In the genomic region with DNA sequence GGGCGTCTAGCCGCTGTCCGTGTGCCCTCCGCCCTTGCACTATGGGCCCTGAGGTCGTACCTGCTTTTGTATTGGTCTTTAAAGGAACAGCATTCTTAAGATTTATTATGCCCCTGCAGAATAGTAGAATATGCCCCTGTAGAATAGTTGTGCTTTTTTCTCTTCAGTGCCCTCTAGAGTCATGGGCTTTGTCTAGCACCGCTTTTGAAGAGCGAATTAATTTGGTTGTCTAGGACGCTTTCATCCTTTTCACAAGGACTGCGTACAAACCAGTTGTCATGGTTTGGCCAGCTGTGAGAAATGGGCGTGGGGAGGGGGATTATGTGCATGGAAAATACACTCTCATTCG, we compare ENCODE assay signal across 8 cellular contexts. TPM values are rescaled to one million over a fixed set of nuclear protein-coding genes. Genes with fewer than 3 reads are reported as not detected.
DNase-seq lines count a peak whose midpoint lies in the region; ATAC-seq, FAIRE-seq and TF ChIP-seq lines count a peak whose summit lies in the region.

No MANE protein-coding gene starts in this region.

- peak overlapping the region; percentile 81 for H3K4me2 ChIP-seq in HepG2 (ENCODE audit: low read depth, low read length)

- WGBS in HepG2 (ENCODE audit: low lambda C conversion rate): 2% methylated on average over 9 of the region's 11 CpGs

- H3K4me1 ChIP-seq in HepG2 (ENCODE audit: insufficient read depth, low read length) (peaks cover 37% of the 10 kb centered on the region), stomach smooth muscle (ENCODE audit: control insufficient read depth, insufficient read depth, low read length) (peaks cover 21% of the 10 kb centered on the region)

- ATAC-seq in HG02970 (IDR thresholded peaks at IDR 0.05; ENCODE audit: low FRiP score, unreplicated experiment) (peak; percentile 4), HepG2 (peak; percentile 49)

- POLR2A ChIA-PET in HepG2 (lab: Yijun Ruan, JAX): interaction anchor here (0.9 to 4.1 kb wide), 20 partner anchors 9 to 734 kb away, joined by 3 to 202 read pairs (median 5); partner anchors contain the start of genes CCDC47, DDX42, POLG2 and SMURF2

- peaks cover 45% of the 10 kb centered on the region for H4K20me1 ChIP-seq in HepG2 (ENCODE audit: insufficient read depth, low read length)

- no peak overlapping the region for H2AFZ ChIP-seq in HepG2 (ENCODE audit: low read length)

- H3K9me3 ChIP-seq in HepG2 (ENCODE audit: low read length) (no peaks in the 10 kb centered on the region), stomach smooth muscle (ENCODE audit: control insufficient read depth in 2 of 2, low read length in 2 of 2) (no peaks in the 10 kb centered on the region)

- in situ Hi-C loops in HepG2 (cut with HindIII; ENCODE audit: extremely low pct_ligation_motif_present, low pct_unique_long_range_greater_than_20kb): loop anchor here (10.0 kb wide), 1 partner anchor 663 kb away; the partner anchor contains the start of gene SMARCD2

- CTCF ChIA-PET in HepG2 (lab: Yijun Ruan, JAX; ENCODE audit: low intra/inter-chr PET ratio, low total read pairs): no interaction called here

- no peaks in the 10 kb centered on the region for H3K9me3 Mint-ChIP-seq in T-helper 2 cell treated with Interferon-gamma antibody and Interleukin-4, amounts not matched to agents 5 μg/mL and 100 μg/mL, for 36 hours
- H3K9me3 Mint-ChIP-seq in dendritic cell treated with granulocyte-macrophage colony-stimulating factor and Interleukin-4, amounts not matched to agents 40 ng/mL and 50 ng/mL, for 4 days: no peaks in the 10 kb centered on the region

- peaks cover 67% of the 10 kb centered on the region for H3K36me3 Mint-ChIP-seq in T-helper 2 cell treated with Interferon-gamma antibody and Interleukin-4, amounts not matched to agents 5 μg/mL and 100 μg/mL, for 36 hours (ENCODE audit: low read depth)
- H3K36me3 Mint-ChIP-seq in dendritic cell treated with granulocyte-macrophage colony-stimulating factor and Interleukin-4, amounts not matched to agents 40 ng/mL and 50 ng/mL, for 4 days (ENCODE audit: low read depth): peaks cover 85% of the 10 kb centered on the region

- H3K4me3 ChIP-seq in HepG2 (replicated peaks in 1 of 3; ENCODE audit: insufficient read depth in 1 of 3, low read depth in 2 of 3, low read length in 3 of 3) (peak overlapping the region; percentile 94 to 100 (median 99)), stomach smooth muscle (ENCODE audit: low read length in 2 of 2) (peak overlapping the region; percentile 98 to 100)

- H3K27ac Mint-ChIP-seq in T-helper 2 cell treated with Interferon-gamma antibody and Interleukin-4, amounts not matched to agents 5 μg/mL and 100 μg/mL, for 36 hours: peak overlapping the region; percentile 99
- peak overlapping the region; percentile 100 for H3K27ac Mint-ChIP-seq in dendritic cell treated with granulocyte-macrophage colony-stimulating factor and Interleukin-4, amounts not matched to agents 40 ng/mL and 50 ng/mL, for 4 days

- intact Hi-C loops in dendritic cell treated with granulocyte-macrophage colony-stimulating factor and Interleukin-4, amounts not matched to agents 40 ng/mL and 50 ng/mL, for 4 days (cut with micrococcal nuclease): no loop called here
- intact Hi-C loops in HepG2 (cut with micrococcal nuclease; ENCODE audit: unreplicated experiment): loop anchor here (5.0 kb wide), 1 partner anchor 155 kb away; the partner anchor contains the start of gene SMURF2

- DNase-seq in activated naive CD4-positive, alpha-beta T cell treated with Interleukin-2 at 50 U/mL for 16 hours: peak; percentile 27
- DNase-seq in activated naive CD4-positive, alpha-beta T cell (lab: John Stamatoyannopoulos, UW): no peak
- DNase-seq in NCI-H2029 treated with DMSO at 0.1 percent for 48 hours (lab: John Stamatoyannopoulos, UW): peak; percentile 24
- DNase-seq in T-helper 2 cell treated with Interferon-gamma antibody and Interleukin-4, amounts not matched to agents 5 μg/mL and 100 μg/mL, for 36 hours (ENCODE audit: low spot score): peak; percentile 44
- peak; percentile 76 for DNase-seq in HepG2 (ENCODE audit: low spot score)

- H3K27me3 ChIP-seq in HepG2 (ENCODE audit: control insufficient read depth in 1 of 2, insufficient read depth in 2 of 2, low read length in 2 of 2) (peaks cover 0 to 3% of the 10 kb centered on the region in 2 experiments; a peak in 1 of 5 replicates), stomach smooth muscle (ENCODE audit: control insufficient read depth in 1 of 2, insufficient read depth in 2 of 2, low read length in 2 of 2) (no peaks in the 10 kb centered on the region)

- FAIRE-seq in HepG2 (lab: Jason Lieb, UNC): peak; percentile 44

- H3K36me3 ChIP-seq in HepG2 (replicated peaks in 1 of 2; ENCODE audit: control insufficient read depth in 1 of 2, insufficient read depth in 2 of 2, low read length in 2 of 2): peaks cover 16 to 53% of the 10 kb centered on the region in 2 experiments
- peaks cover 28 to 43% of the 10 kb centered on the region in 2 donors for H3K36me3 ChIP-seq in stomach smooth muscle (ENCODE audit: control insufficient read depth in 2 of 2, insufficient read depth in 2 of 2, low read length in 2 of 2)

- peaks cover 8% of the 10 kb centered on the region for H3K27me3 Mint-ChIP-seq in T-helper 2 cell treated with Interferon-gamma antibody and Interleukin-4, amounts not matched to agents 5 μg/mL and 100 μg/mL, for 36 hours (ENCODE audit: low read depth)
- H3K27me3 Mint-ChIP-seq in dendritic cell treated with granulocyte-macrophage colony-stimulating factor and Interleukin-4, amounts not matched to agents 40 ng/mL and 50 ng/mL, for 4 days: no peaks in the 10 kb centered on the region

- TF ChIP-seq RAD21 in HepG2 (CRISPR knock-in tag; IDR thresholded peaks at IDR 0.05): no peak

- no peak for TF ChIP-seq POLR2A in HepG2 (IDR thresholded peaks at IDR 0.05; ENCODE audit: insufficient read depth in 1 of 2, low read depth in 2 of 2, low read length in 2 of 2)

- H3K4me3 Mint-ChIP-seq in T-helper 2 cell treated with Interferon-gamma antibody and Interleukin-4, amounts not matched to agents 5 μg/mL and 100 μg/mL, for 36 hours: peak overlapping the region; percentile 96
- H3K4me3 Mint-ChIP-seq in dendritic cell treated with granulocyte-macrophage colony-stimulating factor and Interleukin-4, amounts not matched to agents 40 ng/mL and 50 ng/mL, for 4 days: peak overlapping the region; percentile 100

- peak; percentile 49 for TF ChIP-seq CTCF in HepG2 (CRISPR knock-in tag; IDR thresholded peaks at IDR 0.05)

- H3K9ac ChIP-seq in HepG2 (ENCODE audit: insufficient read depth, low read depth, low read length): peak overlapping the region; percentile 100
- H3K9ac ChIP-seq in stomach smooth muscle (ENCODE audit: low read length in 2 of 2): peak overlapping the region; percentile 100

- no TSS peak for BruUV-seq in HepG2 (replicated peaks; lab: Mats Ljungman, UMichigan)

- TF ChIP-seq EP300 in HepG2 (IDR thresholded peaks at IDR 0.05; ENCODE audit: low read depth in 2 of 2, low read length in 2 of 2) (no peak), HepG2 (CRISPR knock-in tag; IDR thresholded peaks at IDR 0.05; ENCODE audit: borderline replicate concordance) (no peak)

- peaks cover 68% of the 10 kb centered on the region for H3K79me2 ChIP-seq in HepG2 (ENCODE audit: insufficient read depth, low read length)

- H3K27ac ChIP-seq in HepG2 (ENCODE audit: extremely low read length, insufficient read depth, low read length): peak overlapping the region; percentile 99
- H3K27ac ChIP-seq in stomach smooth muscle (ENCODE audit: low read length): peak overlapping the region; percentile 100

- peaks cover 38% of the 10 kb centered on the region for H3K4me1 Mint-ChIP-seq in T-helper 2 cell treated with Interferon-gamma antibody and Interleukin-4, amounts not matched to agents 5 μg/mL and 100 μg/mL, for 36 hours (ENCODE audit: low read depth)
- H3K4me1 Mint-ChIP-seq in dendritic cell treated with granulocyte-macrophage colony-stimulating factor and Interleukin-4, amounts not matched to agents 40 ng/mL and 50 ng/mL, for 4 days (ENCODE audit: low read depth): peaks cover 34% of the 10 kb centered on the region

RNA-seq across cellular contexts. Expression of gene CEP95, which starts 0.6 kb away (rescaled TPM):
- 31.9 and 68.8 TPM in 2 replicates for total RNA-seq in HepG2 (2016; rRNA removed; fragmentation: Illumina TruSeq; extraction: Trizol)
- total RNA-seq in HepG2 (2016; cell fraction: cytosol; rRNA removed; fragmentation: Illumina TruSeq; extraction: Trizol; ENCODE audit: low read depth): 28.2 and 32.1 TPM in 2 replicates
- total RNA-seq in HepG2 (2016; cell fraction: insoluble cytoplasmic fraction; rRNA removed; fragmentation: Illumina TruSeq; extraction: Trizol): 34.8 and 63.6 TPM in 2 replicates
- total RNA-seq in HepG2 (2016; cell fraction: membrane; rRNA removed; fragmentation: Illumina TruSeq; extraction: Trizol): 29.6 and 34.9 TPM in 2 replicates
- total RNA-seq in HepG2 (2016; cell fraction: nucleus; rRNA removed; fragmentation: Illumina TruSeq; extraction: Trizol): 128 and 149 TPM in 2 replicates
- 58.6 and 65.9 TPM in 2 replicates for polyA plus RNA-seq in HepG2 (2011; rRNA removed)
- 11.6 and 14.3 TPM in 2 replicates for polyA plus RNA-seq in HepG2 (2011; cell fraction: cytosol; rRNA removed)
- 128 and 136 TPM in 2 replicates for polyA plus RNA-seq in HepG2 (2011; cell fraction: nucleus; rRNA removed)
- polyA plus RNA-seq in HepG2 (2012): 42.4 and 43.9 TPM in 2 replicates
- 9.9 and 10.0 TPM in 2 replicates for polyA plus RNA-seq in HepG2 (2016; cell fraction: cytosol; fragmentation: Illumina TruSeq; extraction: Trizol; ENCODE audit: low read depth)
- polyA plus RNA-seq in HepG2 (2016; cell fraction: insoluble cytoplasmic fraction; fragmentation: Illumina TruSeq; extraction: Trizol; ENCODE audit: low read depth): 31.3 and 31.7 TPM in 2 replicates
- 16.6 and 17.0 TPM in 2 replicates for polyA plus RNA-seq in HepG2 (2016; cell fraction: membrane; fragmentation: Illumina TruSeq; extraction: Trizol; ENCODE audit: low read depth)
- 274 and 290 TPM in 2 replicates for polyA plus RNA-seq in HepG2 (2016; cell fraction: nucleus; fragmentation: Illumina TruSeq; extraction: Trizol; ENCODE audit: insufficient read depth, low read depth)
- 37.3 and 40.5 TPM in 2 replicates for polyA minus RNA-seq in HepG2 (2011; rRNA and poly(A)+ RNA removed; ENCODE audit: low replicate concordance)
- polyA minus RNA-seq in HepG2 (2011; cell fraction: cytosol; rRNA and poly(A)+ RNA removed): 13.0 and 13.9 TPM in 2 replicates
- 201 and 240 TPM in 2 replicates for polyA minus RNA-seq in HepG2 (2011; cell fraction: nucleus; rRNA and poly(A)+ RNA removed)

RNA-seq across cellular contexts. Expression of gene DDX5, which starts 1.3 kb away (rescaled TPM):
- total RNA-seq in HepG2 (2016; rRNA removed; fragmentation: Illumina TruSeq; extraction: Trizol): 503 and 539 TPM in 2 replicates
- total RNA-seq in HepG2 (2016; cell fraction: cytosol; rRNA removed; fragmentation: Illumina TruSeq; extraction: Trizol; ENCODE audit: low read depth): 84.1 and 89.7 TPM in 2 replicates
- total RNA-seq in HepG2 (2016; cell fraction: insoluble cytoplasmic fraction; rRNA removed; fragmentation: Illumina TruSeq; extraction: Trizol): 489 and 528 TPM in 2 replicates
- total RNA-seq in HepG2 (2016; cell fraction: membrane; rRNA removed; fragmentation: Illumina TruSeq; extraction: Trizol): 116 and 157 TPM in 2 replicates
- 878 and 919 TPM in 2 replicates for total RNA-seq in HepG2 (2016; cell fraction: nucleus; rRNA removed; fragmentation: Illumina TruSeq; extraction: Trizol)
- polyA plus RNA-seq in HepG2 (2011; rRNA removed): 622 and 684 TPM in 2 replicates
- 569 and 613 TPM in 2 replicates for polyA plus RNA-seq in HepG2 (2011; cell fraction: cytosol; rRNA removed)
- 1,237 and 1,431 TPM in 2 replicates for polyA plus RNA-seq in HepG2 (2011; cell fraction: nucleus; rRNA removed)
- polyA plus RNA-seq in HepG2 (2012): 388 and 421 TPM in 2 replicates
- 39.4 and 49.0 TPM in 2 replicates for polyA plus RNA-seq in HepG2 (2016; cell fraction: cytosol; fragmentation: Illumina TruSeq; extraction: Trizol; ENCODE audit: low read depth)
- 620 and 627 TPM in 2 replicates for polyA plus RNA-seq in HepG2 (2016; cell fraction: insoluble cytoplasmic fraction; fragmentation: Illumina TruSeq; extraction: Trizol; ENCODE audit: low read depth)
- 60.1 and 80.5 TPM in 2 replicates for polyA plus RNA-seq in HepG2 (2016; cell fraction: membrane; fragmentation: Illumina TruSeq; extraction: Trizol; ENCODE audit: low read depth)
- polyA plus RNA-seq in HepG2 (2016; cell fraction: nucleus; fragmentation: Illumina TruSeq; extraction: Trizol; ENCODE audit: insufficient read depth, low read depth): 1,021 and 1,036 TPM in 2 replicates
- 1,158 and 1,526 TPM in 2 replicates for polyA minus RNA-seq in HepG2 (2011; rRNA and poly(A)+ RNA removed; ENCODE audit: low replicate concordance)
- 501 and 518 TPM in 2 replicates for polyA minus RNA-seq in HepG2 (2011; cell fraction: cytosol; rRNA and poly(A)+ RNA removed)
- polyA minus RNA-seq in HepG2 (2011; cell fraction: nucleus; rRNA and poly(A)+ RNA removed): 2,012 and 2,066 TPM in 2 replicates

RNA-seq across cellular contexts. Expression of gene POLG2, which starts 10.5 kb away (rescaled TPM):
- total RNA-seq in HepG2 (2016; rRNA removed; fragmentation: Illumina TruSeq; extraction: Trizol): 16.2 and 25.5 TPM in 2 replicates
- 6.2 and 6.5 TPM in 2 replicates for total RNA-seq in HepG2 (2016; cell fraction: cytosol; rRNA removed; fragmentation: Illumina TruSeq; extraction: Trizol; ENCODE audit: low read depth)
- 17.1 and 25.1 TPM in 2 replicates for total RNA-seq in HepG2 (2016; cell fraction: insoluble cytoplasmic fraction; rRNA removed; fragmentation: Illumina TruSeq; extraction: Trizol)
- total RNA-seq in HepG2 (2016; cell fraction: membrane; rRNA removed; fragmentation: Illumina TruSeq; extraction: Trizol): 4.8 and 7.5 TPM in 2 replicates
- total RNA-seq in HepG2 (2016; cell fraction: nucleus; rRNA removed; fragmentation: Illumina TruSeq; extraction: Trizol): 40.2 and 43.9 TPM in 2 replicates
- polyA plus RNA-seq in HepG2 (2011; rRNA removed): 19.6 and 21.1 TPM in 2 replicates
- 7.1 and 7.7 TPM in 2 replicates for polyA plus RNA-seq in HepG2 (2011; cell fraction: cytosol; rRNA removed)
- 33.9 and 48.5 TPM in 2 replicates for polyA plus RNA-seq in HepG2 (2011; cell fraction: nucleus; rRNA removed)
- polyA plus RNA-seq in HepG2 (2012): 20.6 and 26.0 TPM in 2 replicates
- polyA plus RNA-seq in HepG2 (2016; cell fraction: cytosol; fragmentation: Illumina TruSeq; extraction: Trizol; ENCODE audit: low read depth): 1.7 and 1.9 TPM in 2 replicates
- polyA plus RNA-seq in HepG2 (2016; cell fraction: insoluble cytoplasmic fraction; fragmentation: Illumina TruSeq; extraction: Trizol; ENCODE audit: low read depth): 15.7 and 18.4 TPM in 2 replicates
- polyA plus RNA-seq in HepG2 (2016; cell fraction: membrane; fragmentation: Illumina TruSeq; extraction: Trizol; ENCODE audit: low read depth): 2.1 and 3.4 TPM in 2 replicates
- 81.7 and 89.2 TPM in 2 replicates for polyA plus RNA-seq in HepG2 (2016; cell fraction: nucleus; fragmentation: Illumina TruSeq; extraction: Trizol; ENCODE audit: insufficient read depth, low read depth)
- 8.5 and 12.3 TPM in 2 replicates for polyA minus RNA-seq in HepG2 (2011; rRNA and poly(A)+ RNA removed; ENCODE audit: low replicate concordance)
- polyA minus RNA-seq in HepG2 (2011; cell fraction: cytosol; rRNA and poly(A)+ RNA removed): 3.9 and 5.4 TPM in 2 replicates
- 61.8 and 78.0 TPM in 2 replicates for polyA minus RNA-seq in HepG2 (2011; cell fraction: nucleus; rRNA and poly(A)+ RNA removed)

RNA-seq across cellular contexts. Expression of gene MILR1, which starts 58.5 kb away (rescaled TPM):
- 0.27 TPM in 1 of 2 replicates, not detected in the other for total RNA-seq in HepG2 (2016; rRNA removed; fragmentation: Illumina TruSeq; extraction: Trizol)
- not detected in 2 replicates for total RNA-seq in HepG2 (2016; cell fraction: cytosol; rRNA removed; fragmentation: Illumina TruSeq; extraction: Trizol; ENCODE audit: low read depth)
- not detected in 2 replicates for total RNA-seq in HepG2 (2016; cell fraction: insoluble cytoplasmic fraction; rRNA removed; fragmentation: Illumina TruSeq; extraction: Trizol)
- total RNA-seq in HepG2 (2016; cell fraction: membrane; rRNA removed; fragmentation: Illumina TruSeq; extraction: Trizol): not detected in 2 replicates
- total RNA-seq in HepG2 (2016; cell fraction: nucleus; rRNA removed; fragmentation: Illumina TruSeq; extraction: Trizol): not detected in 2 replicates
- 0.98 and 1.7 TPM in 2 replicates for polyA plus RNA-seq in HepG2 (2011; rRNA removed)
- 0.47 and 0.75 TPM in 2 replicates for polyA plus RNA-seq in HepG2 (2011; cell fraction: cytosol; rRNA removed)
- 0.80 and 1.5 TPM in 2 replicates for polyA plus RNA-seq in HepG2 (2011; cell fraction: nucleus; rRNA removed)
- polyA plus RNA-seq in HepG2 (2012): 0.57 TPM in 1 of 2 replicates, not detected in the other
- polyA plus RNA-seq in HepG2 (2016; cell fraction: cytosol; fragmentation: Illumina TruSeq; extraction: Trizol; ENCODE audit: low read depth): not detected in 2 replicates
- polyA plus RNA-seq in HepG2 (2016; cell fraction: insoluble cytoplasmic fraction; fragmentation: Illumina TruSeq; extraction: Trizol; ENCODE audit: low read depth): not detected in 2 replicates
- 0.34 TPM in 1 of 2 replicates, not detected in the other for polyA plus RNA-seq in HepG2 (2016; cell fraction: membrane; fragmentation: Illumina TruSeq; extraction: Trizol; ENCODE audit: low read depth)
- 0.64 TPM in 1 of 2 replicates, not detected in the other for polyA plus RNA-seq in HepG2 (2016; cell fraction: nucleus; fragmentation: Illumina TruSeq; extraction: Trizol; ENCODE audit: insufficient read depth, low read depth)
- 0.72 TPM in 1 of 2 replicates, not detected in the other for polyA minus RNA-seq in HepG2 (2011; rRNA and poly(A)+ RNA removed; ENCODE audit: low replicate concordance)
- polyA minus RNA-seq in HepG2 (2011; cell fraction: cytosol; rRNA and poly(A)+ RNA removed): not detected in 2 replicates
- 1.2 and 2.5 TPM in 2 replicates for polyA minus RNA-seq in HepG2 (2011; cell fraction: nucleus; rRNA and poly(A)+ RNA removed)

Comparison
In these comparisons a context has a peak if more than half of its experiments do, and no peak if none do; other contexts are left out.
1. DNase-seq: peak in activated naive CD4-positive, alpha-beta T cell treated with Interleukin-2 at 50 U/mL for 16 hours (single experiment), NCI-H2029 treated with DMSO at 0.1 percent for 48 hours (single experiment), T-helper 2 cell treated with Interferon-gamma antibody and Interleukin-4, amounts not matched to agents 5 μg/mL and 100 μg/mL, for 36 hours (single experiment) and HepG2 (single experiment); none in activated naive CD4-positive, alpha-beta T cell (0 of 4).